In genomic region chr2:190318514-190318913, GRCh38 we compare ENCODE assay signal across 9 cellular contexts. TPM values are rescaled to one million over a fixed set of nuclear protein-coding genes. Genes with fewer than 3 reads are reported as not detected.
DNase-seq lines count a peak whose midpoint lies in the region; ATAC-seq and TF ChIP-seq lines count a peak whose summit lies in the region.
"Had no signal": no experiment of that assay in that cellular context is flagged by ENCODE, and none has a peak within 500 bp of the region (broad histone marks: within the 10 kb centered on the region; RNA-seq: fewer than 3 reads in every experiment).

No MANE protein-coding gene starts in this region.

- peaks cover 44 to 53% of the 10 kb centered on the region in 2 donors for H3K4me1 Mint-ChIP-seq in natural killer cell

- no peak for ATAC-seq in natural killer cell

- H3K9me3 Mint-ChIP-seq in natural killer cell: no peaks in the 10 kb centered on the region

- H3K27ac ChIP-seq in KOPT-K1 (ENCODE audit: low read depth, low read length, poor library complexity, severe bottlenecking) (peak overlapping the region; percentile 57), coronary artery (peak overlapping the region; percentile 81 to 83)

- intact Hi-C loops in natural killer cell (cut with micrococcal nuclease): no loop called here

- no peaks in the 10 kb centered on the region for H3K36me3 Mint-ChIP-seq in natural killer cell

- peaks cover 0 to 3% of the 10 kb centered on the region in 2 donors for H3K27me3 Mint-ChIP-seq in natural killer cell (ENCODE audit: low read depth in 2 of 2)

- H3K36me3 ChIP-seq in KOPT-K1 (ENCODE audit: insufficient read depth, low read length): no peaks in the 10 kb centered on the region

- H3K4me3 Mint-ChIP-seq in natural killer cell: peak overlapping the region; percentile 98

- no peak for TF ChIP-seq CTCF in AG10803 (conservative IDR thresholded peaks at IDR 0.05; ENCODE audit: low read length)
- TF ChIP-seq CTCF in coronary artery (IDR thresholded peaks at IDR 0.05): no peak
- TF ChIP-seq CTCF in natural killer cell (IDR thresholded peaks at IDR 0.05): no peak

- DNase-seq in AG10803 (ENCODE audit: low read depth): no peak
- DNase-seq in coronary artery (ENCODE audit: low spot score): no peak
- no peak for DNase-seq in natural killer cell
- DNase-seq in NCI-H1048 (lab: John Stamatoyannopoulos, UW): no peak
- no peak for DNase-seq in AG08395 (ENCODE audit: low spot score)
- DNase-seq in effector CD8-positive, alpha-beta T cell (lab: John Stamatoyannopoulos, UW): no peak
- DNase-seq in DMS79 treated with DMSO at 0.1 percent for 48 hours (lab: John Stamatoyannopoulos, UW): no peak
- DNase-seq: NCI-H187 had no signal

- H3K4me3 ChIP-seq in AG10803 (ENCODE audit: low read length) (peak overlapping the region; percentile 73), coronary artery (peak overlapping the region; percentile 74)

- H3K27ac Mint-ChIP-seq in natural killer cell: peak overlapping the region; percentile 92 to 100

- H3K9me3 ChIP-seq in KOPT-K1 (ENCODE audit: insufficient read depth, low read length, poor library complexity, severe bottlenecking): no peaks in the 10 kb centered on the region

RNA-seq across cellular contexts. Expression of gene HIBCH, which starts 1.1 kb away (rescaled TPM):
- total RNA-seq in natural killer cell: 10 to 100 TPM; 19.3 to 31.4 (median 21.6) TPM

RNA-seq across cellular contexts. Expression of gene INPP1, which starts 24.9 kb away (rescaled TPM):
- total RNA-seq in natural killer cell: 10 to 100 TPM in 1 of 3 donors, 1 to 10 TPM in 2; 9.5 to 16.7 (median 9.6) TPM
